In the genomic region with DNA sequence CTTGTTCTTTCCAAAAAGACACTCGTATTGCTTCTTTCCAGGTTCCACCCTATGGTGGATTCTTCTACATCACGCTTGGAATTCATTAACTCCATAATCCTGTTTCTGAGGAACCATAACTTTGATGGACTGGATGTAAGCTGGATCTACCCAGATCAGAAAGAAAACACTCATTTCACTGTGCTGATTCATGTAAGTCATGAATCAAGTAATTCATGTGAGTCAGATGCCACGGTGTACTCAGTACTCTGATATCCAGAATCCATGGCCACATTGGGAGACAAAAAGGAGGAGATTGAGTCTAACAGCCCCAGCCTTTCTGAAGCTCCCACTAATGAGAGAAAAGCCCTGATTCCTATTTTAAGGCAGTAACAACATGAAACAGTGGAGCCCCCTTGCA, we compare ENCODE assay signal across 19 cellular contexts. TPM values are rescaled to one million over a fixed set of nuclear protein-coding genes. Genes with fewer than 3 reads are reported as not detected.
DNase-seq lines count a peak whose midpoint lies in the region; ATAC-seq and TF ChIP-seq lines count a peak whose summit lies in the region.
"Had no signal": no experiment of that assay in that cellular context is flagged by ENCODE, and none has a peak within 500 bp of the region (broad histone marks: within the 10 kb centered on the region; RNA-seq: fewer than 3 reads in every experiment).

No MANE protein-coding gene starts in this region.

- H3K27me3 Mint-ChIP-seq in activated naive CD4-positive, alpha-beta T cell treated with anti-CD3 and anti-CD28 coated beads for 36 hours (ENCODE audit: low read depth): no peaks in the 10 kb centered on the region
- H3K27me3 Mint-ChIP-seq: stimulated activated naive CD8-positive, alpha-beta T cell treated with anti-CD3 and anti-CD28 coated beads, Interleukin-15, Interleukin-2, amounts not matched to agents 100 ng/mL and 50 ng/mL, for 24 hours; T-helper 17 cell had no signal

- H3K36me3 ChIP-seq in RWPE2 (ENCODE audit: low read depth): no peaks in the 10 kb centered on the region

- intact Hi-C loops in activated naive CD4-positive, alpha-beta T cell treated with anti-CD3 and anti-CD28 coated beads for 36 hours (cut with micrococcal nuclease): no loop called here

- CTCF ChIA-PET in activated naive CD4-positive, alpha-beta T cell treated with anti-CD3 and anti-CD28 coated beads for 36 hours (lab: Charles Lee): interaction anchor here (0.7 kb wide), 1 partner anchor 49 kb away, joined by 3 read pairs; no protein-coding TSS in a partner anchor

- peaks cover 5 to 7% of the 10 kb centered on the region in 2 donors for H3K9me3 Mint-ChIP-seq in activated naive CD4-positive, alpha-beta T cell treated with anti-CD3 and anti-CD28 coated beads, Interleukin-2, amount 50 U/mL, for 72 hours
- no peaks in the 10 kb centered on the region for H3K9me3 Mint-ChIP-seq in activated naive CD4-positive, alpha-beta T cell treated with anti-CD3 and anti-CD28 coated beads for 36 hours
- H3K9me3 Mint-ChIP-seq: stimulated activated naive CD8-positive, alpha-beta T cell treated with anti-CD3 and anti-CD28 coated beads, Interleukin-15, Interleukin-2, amounts not matched to agents 100 ng/mL and 50 ng/mL, for 24 hours had no signal

- H3K4me1 ChIP-seq in RWPE2 (ENCODE audit: insufficient read depth, poor library complexity, severe bottlenecking): peaks cover 21% of the 10 kb centered on the region

- no peak overlapping the region for H3K27ac Mint-ChIP-seq in activated naive CD4-positive, alpha-beta T cell treated with anti-CD3 and anti-CD28 coated beads, Interleukin-2, amount 50 U/mL, for 72 hours
- no peak overlapping the region for H3K27ac Mint-ChIP-seq in activated naive CD4-positive, alpha-beta T cell treated with anti-CD3 and anti-CD28 coated beads for 36 hours
- H3K27ac Mint-ChIP-seq: stimulated activated naive CD8-positive, alpha-beta T cell treated with anti-CD3 and anti-CD28 coated beads, Interleukin-15, Interleukin-2, amounts not matched to agents 100 ng/mL and 50 ng/mL, for 24 hours; T-helper 17 cell had no signal

- H3K4me3 Mint-ChIP-seq in activated naive CD4-positive, alpha-beta T cell treated with anti-CD3 and anti-CD28 coated beads for 36 hours: no peak overlapping the region
- H3K4me3 Mint-ChIP-seq: stimulated activated naive CD8-positive, alpha-beta T cell treated with anti-CD3 and anti-CD28 coated beads, Interleukin-15, Interleukin-2, amounts not matched to agents 100 ng/mL and 50 ng/mL, for 24 hours; T-helper 17 cell had no signal

- peak; percentile 83 for ATAC-seq in activated naive CD4-positive, alpha-beta T cell treated with anti-CD3 and anti-CD28 coated beads, Interleukin-2, amount 50 U/mL, for 72 hours
- peak; percentile 97 for ATAC-seq in RWPE2 (ENCODE audit: low read depth)
- no peak for ATAC-seq in GM21576 (IDR thresholded peaks at IDR 0.05; ENCODE audit: unreplicated experiment)
- ATAC-seq: mucosa of descending colon, Right ventricle myocardium inferior, T-helper 17 cell had no signal

- DNase-seq in activated naive CD4-positive, alpha-beta T cell treated with anti-CD3 and anti-CD28 coated beads, Interleukin-2, amount 50 U/mL, for 72 hours (ENCODE audit: low spot score in 2 of 2): no peak
- DNase-seq in activated naive CD4-positive, alpha-beta T cell treated with anti-CD3 and anti-CD28 coated beads for 36 hours: no peak
- DNase-seq in RWPE2 (ENCODE audit: low spot score) (no peak), fibroblast of gingiva (ENCODE audit: low read depth) (peak; percentile 21), stromal cell of bone marrow (ENCODE audit: low read depth) (peak; percentile 78), NCI-H748 (lab: John Stamatoyannopoulos, UW; ENCODE audit: unreplicated experiment) (no peak), NCI-H345 treated with DMSO at 0.1 percent for 48 hours (lab: John Stamatoyannopoulos, UW; ENCODE audit: unreplicated experiment) (no peak)
- DNase-seq: activated CD4-positive, alpha-beta T cell treated with anti-CD3 and anti-CD28 coated beads for 1 hour; activated T-cell treated with anti-CD3 and anti-CD28 coated beads, Interleukin-2, amount 50 U/mL, for 1 hour; aorta; Karpas-422; mucosa of descending colon; NCI-H1694 treated with DMSO at 0.1 percent for 48 hours; NCI-H526 treated with DMSO at 0.1 percent for 48 hours; nucleus accumbens; T-helper 17 cell had no signal

- H3K27me3 ChIP-seq in RWPE2 (ENCODE audit: insufficient read depth, poor library complexity, severe bottlenecking): no peaks in the 10 kb centered on the region

- peaks cover 29% of the 10 kb centered on the region for H3K4me1 Mint-ChIP-seq in activated naive CD4-positive, alpha-beta T cell treated with anti-CD3 and anti-CD28 coated beads for 36 hours (ENCODE audit: low read depth)

- peak overlapping the region; percentile 52 for H3K27ac ChIP-seq in RWPE2 (ENCODE audit: poor library complexity, severe bottlenecking)

- no peak overlapping the region for H3K4me3 ChIP-seq in RWPE2 (ENCODE audit: severe bottlenecking)
- H3K4me3 ChIP-seq: mucosa of descending colon had no signal

- no peak for TF ChIP-seq CTCF in RWPE2 (IDR thresholded peaks at IDR 0.05; ENCODE audit: poor library complexity, severe bottlenecking)

- peaks cover 9 to 38% of the 10 kb centered on the region in 2 donors for H3K36me3 Mint-ChIP-seq in activated naive CD4-positive, alpha-beta T cell treated with anti-CD3 and anti-CD28 coated beads, Interleukin-2, amount 50 U/mL, for 72 hours
- H3K36me3 Mint-ChIP-seq in activated naive CD4-positive, alpha-beta T cell treated with anti-CD3 and anti-CD28 coated beads for 36 hours (ENCODE audit: low read depth): peaks cover 4% of the 10 kb centered on the region

- H3K9me3 ChIP-seq in RWPE2 (ENCODE audit: severe bottlenecking): no peaks in the 10 kb centered on the region
- H3K9me3 ChIP-seq: mucosa of descending colon had no signal

RNA-seq across cellular contexts. Expression of gene CHI3L2, which starts 7.4 kb away (rescaled TPM):
- 10 to 100 TPM; 13.8 to 25.0 TPM for total RNA-seq in activated naive CD4-positive, alpha-beta T cell treated with anti-CD3 and anti-CD28 coated beads, Interleukin-2, amount 50 U/mL, for 72 hours
- total RNA-seq in activated naive CD4-positive, alpha-beta T cell treated with anti-CD3 and anti-CD28 coated beads for 36 hours: 1 to 10 TPM; 5.3 to 5.5 TPM

RNA-seq across cellular contexts. Expression of gene DENND2D, which starts 34.4 kb away (rescaled TPM):
- 100 to 1,000 TPM; 213 to 221 TPM for total RNA-seq in activated naive CD4-positive, alpha-beta T cell treated with anti-CD3 and anti-CD28 coated beads, Interleukin-2, amount 50 U/mL, for 72 hours
- 100 to 1,000 TPM; 210 to 213 TPM for total RNA-seq in activated naive CD4-positive, alpha-beta T cell treated with anti-CD3 and anti-CD28 coated beads for 36 hours

RNA-seq across cellular contexts. Expression of gene CHIA, which starts 55.8 kb away (rescaled TPM):
- under 1 TPM in 1 of 2 donors, not detected in 1; 0.25 TPM for total RNA-seq in activated naive CD4-positive, alpha-beta T cell treated with anti-CD3 and anti-CD28 coated beads, Interleukin-2, amount 50 U/mL, for 72 hours
- not detected for total RNA-seq in activated naive CD4-positive, alpha-beta T cell treated with anti-CD3 and anti-CD28 coated beads for 36 hours
- total RNA-seq: aorta, mucosa of descending colon, Right ventricle myocardium inferior, T-helper 17 cell had no signal

Comparison
In these comparisons a context has a peak if more than half of its experiments do, and no peak if none do; other contexts are left out.
1. DNase-seq: peak in fibroblast of gingiva (single experiment) and stromal cell of bone marrow (single experiment); none in activated naive CD4-positive, alpha-beta T cell treated with anti-CD3 and anti-CD28 coated beads, Interleukin-2, amount 50 U/mL, for 72 hours (0 of 2), activated naive CD4-positive, alpha-beta T cell treated with anti-CD3 and anti-CD28 coated beads for 36 hours (single experiment), RWPE2 (single experiment), NCI-H748 (single experiment) and NCI-H345 treated with DMSO at 0.1 percent for 48 hours (single experiment).